22 cellular contexts compared by ENCODE assay signal in the genomic region with DNA sequence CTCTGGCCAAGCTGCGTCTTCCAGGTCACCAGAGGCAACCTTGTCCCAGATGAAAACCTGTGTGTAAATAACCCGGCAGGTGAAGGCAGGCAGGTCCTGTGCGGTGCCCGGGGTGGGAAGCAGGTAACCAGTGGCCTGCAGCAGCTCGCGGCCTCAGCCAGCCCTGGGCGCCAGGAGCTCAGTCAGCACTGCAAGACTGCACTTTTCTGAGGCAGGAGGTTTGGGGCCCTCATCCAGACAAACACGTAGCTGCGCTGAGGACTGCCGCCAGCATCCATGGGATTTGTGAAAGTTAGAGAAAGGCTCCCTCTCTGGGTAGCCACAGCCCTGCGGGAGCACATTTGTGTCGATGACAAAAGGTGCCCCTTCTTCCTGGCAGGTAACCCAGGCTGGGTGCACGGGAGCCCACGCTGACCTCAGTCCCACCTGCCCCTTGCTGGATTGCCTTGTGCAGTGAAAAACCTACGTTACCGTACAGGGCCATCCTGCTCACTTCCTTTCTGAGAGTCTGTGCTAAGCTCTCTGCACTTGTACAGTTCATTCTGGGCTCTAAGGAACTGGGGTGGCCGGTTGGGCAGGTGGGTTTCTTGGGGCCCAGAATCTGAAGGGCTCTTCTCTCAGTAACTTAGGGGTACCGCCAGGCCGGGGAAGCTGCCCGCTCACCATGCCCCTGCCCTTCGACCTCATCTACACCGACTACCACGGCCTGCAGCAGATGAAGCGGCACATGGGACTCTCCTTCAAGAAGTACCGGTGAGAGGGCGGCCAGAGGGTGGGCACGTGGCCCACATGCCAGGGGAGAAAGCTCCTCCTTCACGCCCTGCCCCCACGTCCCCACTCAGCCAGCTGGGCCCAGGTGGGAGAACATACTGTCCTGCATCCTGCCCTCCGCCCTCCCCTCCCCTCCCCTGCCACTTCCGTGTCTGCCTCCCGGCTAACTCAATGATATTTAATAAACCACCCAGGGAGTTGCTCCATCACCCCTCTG. TPM values are rescaled to one million over a fixed set of nuclear protein-coding genes. Genes with fewer than 3 reads are reported as not detected.
DNase-seq lines count a peak whose midpoint lies in the region; ATAC-seq and TF ChIP-seq lines count a peak whose summit lies in the region.
"Had no signal": no experiment of that assay in that cellular context is flagged by ENCODE, and none has a peak within 500 bp of the region (broad histone marks: within the 10 kb centered on the region; RNA-seq: fewer than 3 reads in every experiment).

No MANE protein-coding gene starts in this region.

- no peak overlapping the region for H3K4me3 Mint-ChIP-seq in central memory CD8-positive, alpha-beta T cell
- no peak overlapping the region for H3K4me3 Mint-ChIP-seq in Calu3 (ENCODE audit: low read depth, unreplicated experiment)
- H3K4me3 Mint-ChIP-seq: B cell had no signal

- peaks cover 66% of the 10 kb centered on the region for H3K27me3 Mint-ChIP-seq in central memory CD8-positive, alpha-beta T cell
- peaks cover 83% of the 10 kb centered on the region for H3K27me3 Mint-ChIP-seq in Calu3 (ENCODE audit: unreplicated experiment)

- TF ChIP-seq CTCF in Calu3 (IDR thresholded peaks at IDR 0.05; ENCODE audit: unreplicated experiment), result no peak

- no peak overlapping the region for H3K4me3 ChIP-seq in HAP-1
- H3K4me3 ChIP-seq: gastrocnemius medialis, left lung, PC-9, SJCRH30 had no signal

- DNase-seq in NCI-H2171 treated with DMSO at 0.1 percent for 48 hours (lab: John Stamatoyannopoulos, UW), result peak; percentile 19
- no peak for DNase-seq in NCI-H2171 (lab: John Stamatoyannopoulos, UW)
- peak; percentile 3 for DNase-seq in COLO668 (lab: John Stamatoyannopoulos, UW; ENCODE audit: unreplicated experiment)
- peak; percentile 58 for DNase-seq in NCI-H774 (lab: John Stamatoyannopoulos, UW)
- DNase-seq in central memory CD8-positive, alpha-beta T cell (ENCODE audit: low spot score in 2 of 2), result no peak
- no peak for DNase-seq in Calu3
- DNase-seq in HAP-1 (ENCODE audit: low spot score in 2 of 2), result no peak
- DNase-seq: activated naive CD4-positive, alpha-beta T cell treated with anti-CD3 and anti-CD28 coated beads, Interleukin-2, amount 50 U/mL, for 16 hours; aorta; gastrocnemius medialis; KBM-7; mesendoderm; NCI-H1694; NCI-H226; PC-9; SJCRH30; small intestine; stimulated activated CD4-positive, alpha-beta T cell treated with anti-CD3 and anti-CD28 coated beads, Interleukin-1b, Interleukin-23, amount 100 ng/mL, for 48 hours had no signal

- intact Hi-C loops in Calu3 (cut with micrococcal nuclease; ENCODE audit: unreplicated experiment), result no loop called here

- no peaks in the 10 kb centered on the region for H3K36me3 Mint-ChIP-seq in central memory CD8-positive, alpha-beta T cell (ENCODE audit: insufficient read depth)
- H3K36me3 Mint-ChIP-seq in Calu3 (ENCODE audit: insufficient read depth, unreplicated experiment), result no peaks in the 10 kb centered on the region

- no peaks in the 10 kb centered on the region for H3K4me1 ChIP-seq in HAP-1
- H3K4me1 ChIP-seq: gastrocnemius medialis, left lung had no signal

- H3K9me3 ChIP-seq in HAP-1, result no peaks in the 10 kb centered on the region
- H3K9me3 ChIP-seq: Caco-2, gastrocnemius medialis, left lung, SJCRH30 had no signal

- no peaks in the 10 kb centered on the region for H3K9me3 Mint-ChIP-seq in central memory CD8-positive, alpha-beta T cell
- no peaks in the 10 kb centered on the region for H3K9me3 Mint-ChIP-seq in Calu3 (ENCODE audit: low read depth, unreplicated experiment)

- in situ Hi-C loops in HAP-1 (cut with MboI; ENCODE audit: low sequenced_read_pairs), result no loop called here

- no peak for ATAC-seq in central memory CD8-positive, alpha-beta T cell (replicated peaks; ENCODE audit: extremely low read depth, poor library complexity, severe bottlenecking)
- ATAC-seq in HG02642 (IDR thresholded peaks at IDR 0.05; ENCODE audit: poor library complexity, unreplicated experiment), result no peak
- ATAC-seq: gastrocnemius medialis, left lung had no signal

- no TSS peak for BruUV-seq in Calu3 (replicated peaks; lab: Mats Ljungman, UMichigan)

- no peaks in the 10 kb centered on the region for H3K36me3 ChIP-seq in HAP-1 (replicated peaks)
- H3K36me3 ChIP-seq: gastrocnemius medialis, left lung, SJCRH30 had no signal

- no peaks in the 10 kb centered on the region for H3K4me1 Mint-ChIP-seq in central memory CD8-positive, alpha-beta T cell
- no peaks in the 10 kb centered on the region for H3K4me1 Mint-ChIP-seq in Calu3 (ENCODE audit: low read depth, unreplicated experiment)
- H3K4me1 Mint-ChIP-seq: B cell had no signal

- no peaks in the 10 kb centered on the region for H3K27me3 ChIP-seq in HAP-1 (ENCODE audit: low read depth)

- peak overlapping the region; percentile 80 for H3K27ac Mint-ChIP-seq in central memory CD8-positive, alpha-beta T cell (ENCODE audit: low read depth)
- H3K27ac Mint-ChIP-seq in Calu3 (ENCODE audit: unreplicated experiment), result no peak overlapping the region
- H3K27ac Mint-ChIP-seq: B cell had no signal

- CTCF ChIA-PET in Calu3 (lab: Charles Lee), result no interaction called here

RNA-seq across cellular contexts. Expression of gene MGAT5B, which starts 56.4 kb away (rescaled TPM):
- 1.0 and 1.8 TPM in 2 replicates for total RNA-seq in Calu3 (2022)
- total RNA-seq: gastrocnemius medialis had no signal

Comparison
In these comparisons a context has a peak if more than half of its experiments do, and no peak if none do; other contexts are left out.
1. DNase-seq: peak in NCI-H2171 treated with DMSO at 0.1 percent for 48 hours (single experiment), COLO668 (single experiment) and NCI-H774 (single experiment); none in NCI-H2171 (single experiment), central memory CD8-positive, alpha-beta T cell (0 of 2), Calu3 (single experiment) and HAP-1 (0 of 2).